ENCODE assay signal across 11 cellular contexts in genomic region chr15:45715528-45715927, GRCh38.
A peak's percentile ranks its signal among the peaks of the same experiment; 100 is the strongest.
DNase-seq lines count a peak whose midpoint lies in the region; ATAC-seq and TF ChIP-seq lines count a peak whose summit lies in the region.
"Had no signal": no experiment of that assay in that cellular context is flagged by ENCODE, and none has a peak within 500 bp of the region (broad histone marks: within the 10 kb centered on the region; RNA-seq: fewer than 3 reads in every experiment).

No MANE protein-coding gene starts in this region.

- no peaks in the 10 kb centered on the region for H3K36me3 ChIP-seq in GM23338 (ENCODE audit: insufficient read depth)
- H3K36me3 ChIP-seq in PC-3 (ENCODE audit: low read depth, low read length): no peaks in the 10 kb centered on the region
- H3K36me3 ChIP-seq: neutrophil had no signal

- DNase-seq in AG09319 (ENCODE audit: extremely low read depth, low read depth): no peak
- DNase-seq in GM23338 (ENCODE audit: low spot score): peak; percentile 33
- peak; percentile 30 for DNase-seq in PC-3
- DNase-seq in foreskin keratinocyte: peak in 1 of 2 donors; percentile 28
- no peak for DNase-seq in DMS114 treated with DMSO at 0.1 percent for 48 hours (lab: John Stamatoyannopoulos, UW; ENCODE audit: unreplicated experiment)
- DNase-seq in activated naive CD4-positive, alpha-beta T cell treated with anti-CD3 and anti-CD28 coated beads, Interleukin-2, amount 50 U/mL, for 16 hours: no peak
- no peak for DNase-seq in activated naive CD4-positive, alpha-beta T cell treated with anti-CD3 and anti-CD28 coated beads, Interleukin-2, amount 10 ng/mL, durations not matched to agents 7 days and 5 days
- DNase-seq: T-helper 9 cell had no signal

- H4K20me1 ChIP-seq in GM23338 (replicated peaks; ENCODE audit: insufficient read depth): no peaks in the 10 kb centered on the region
- H4K20me1 ChIP-seq in PC-3 (ENCODE audit: low read length): no peaks in the 10 kb centered on the region

- no peaks in the 10 kb centered on the region for H3K27me3 ChIP-seq in GM23338 (ENCODE audit: insufficient read depth)
- H3K27me3 ChIP-seq in PC-3 (ENCODE audit: low read length): no peaks in the 10 kb centered on the region
- peaks cover 4% of the 10 kb centered on the region for H3K27me3 ChIP-seq in foreskin keratinocyte

- POLR2A ChIA-PET in PC-3 (lab: Charles Lee; ENCODE audit: unreplicated experiment): no interaction called here

- intact Hi-C loops in PC-3 (cut with micrococcal nuclease): loop anchor here (1.0 to 10.0 kb wide), 3 partner anchors 75 to 1469 kb away; no protein-coding TSS in a partner anchor

- no peak overlapping the region for H3K4me2 ChIP-seq in GM23338
- no peak overlapping the region for H3K4me2 ChIP-seq in PC-3 (ENCODE audit: low read length)

- H3K27ac ChIP-seq in GM23338 (ENCODE audit: low read depth) (no peak overlapping the region), PC-3 (ENCODE audit: low read length) (no peak overlapping the region), foreskin keratinocyte (no peak overlapping the region)
- H3K27ac ChIP-seq: neutrophil had no signal

- H3K27me3 Mint-ChIP-seq in GM23338 (ENCODE audit: insufficient read depth, low read depth, poor library complexity): peaks cover 4% of the 10 kb centered on the region
- peaks cover 8% of the 10 kb centered on the region for H3K27me3 Mint-ChIP-seq in activated naive CD4-positive, alpha-beta T cell treated with anti-CD3 and anti-CD28 coated beads, Interleukin-2, amount 10 ng/mL, durations not matched to agents 7 days and 5 days

- H2AFZ ChIP-seq in GM23338 (no peak overlapping the region), PC-3 (ENCODE audit: low read length) (no peak overlapping the region)

- CTCF ChIA-PET in PC-3 (lab: Charles Lee): interaction anchor here (0.6 to 1.7 kb wide), 6 partner anchors 75 to 578 kb away, joined by 3 to 8 read pairs (median 4); no protein-coding TSS in a partner anchor
- CTCF ChIA-PET in activated naive CD4-positive, alpha-beta T cell treated with anti-CD3 and anti-CD28 coated beads, Interleukin-2, amount 10 ng/mL, durations not matched to agents 7 days and 5 days (lab: Charles Lee): interaction anchor here (0.9 to 2.9 kb wide), 8 partner anchors 10 to 80 kb away, joined by 3 to 18 read pairs (median 4); no protein-coding TSS in a partner anchor

- no peaks in the 10 kb centered on the region for H3K9me3 ChIP-seq in PC-3 (ENCODE audit: low read length)
- H3K9me3 ChIP-seq: neutrophil had no signal

- no peaks in the 10 kb centered on the region for H3K4me1 ChIP-seq in GM23338 (ENCODE audit: insufficient read depth)
- peaks cover 7% of the 10 kb centered on the region for H3K4me1 ChIP-seq in PC-3 (ENCODE audit: insufficient read depth, low read length)
- H3K4me1 ChIP-seq in foreskin keratinocyte: no peaks in the 10 kb centered on the region

- H3K27ac Mint-ChIP-seq in GM23338: no peak overlapping the region
- H3K27ac Mint-ChIP-seq in activated naive CD4-positive, alpha-beta T cell treated with anti-CD3 and anti-CD28 coated beads, Interleukin-2, amount 10 ng/mL, durations not matched to agents 7 days and 5 days: no peak overlapping the region
- H3K27ac Mint-ChIP-seq: stimulated activated naive CD8-positive, alpha-beta T cell treated with anti-CD3 and anti-CD28 coated beads, Interleukin-15, Interleukin-2, amounts not matched to agents 100 ng/mL and 50 ng/mL, for 24 hours had no signal

- TF ChIP-seq CTCF in AG09319 (IDR thresholded peaks at IDR 0.05; ENCODE audit: low read depth, low read length) (peak; percentile 37), GM23338 (conservative IDR thresholded peaks at IDR 0.05; ENCODE audit: low read depth in 2 of 2) (peak; percentile 43 to 55; a peak in 3 of 4 replicates), PC-3 (conservative IDR thresholded peaks at IDR 0.05; ENCODE audit: low read depth, low read length) (peak; percentile 36), foreskin keratinocyte (conservative IDR thresholded peaks at IDR 0.05) (peak; percentile 57)

- H3F3A ChIP-seq in GM23338 (replicated peaks; ENCODE audit: low read depth): no peaks in the 10 kb centered on the region
- H3F3A ChIP-seq in PC-3 (ENCODE audit: low read length, unreplicated experiment): no peaks in the 10 kb centered on the region

- H3K9me2 ChIP-seq in GM23338 (ENCODE audit: insufficient read depth) (peaks cover 5% of the 10 kb centered on the region; the same call in 1 of the 2 replicates), PC-3 (replicated peaks; ENCODE audit: low read length) (no peaks in the 10 kb centered on the region)

- H3K9me3 Mint-ChIP-seq in GM23338: peaks cover 69% of the 10 kb centered on the region
- H3K9me3 Mint-ChIP-seq in activated naive CD4-positive, alpha-beta T cell treated with anti-CD3 and anti-CD28 coated beads, Interleukin-2, amount 10 ng/mL, durations not matched to agents 7 days and 5 days: no peaks in the 10 kb centered on the region
- H3K9me3 Mint-ChIP-seq: stimulated activated naive CD8-positive, alpha-beta T cell treated with anti-CD3 and anti-CD28 coated beads, Interleukin-15, Interleukin-2, amounts not matched to agents 100 ng/mL and 50 ng/mL, for 24 hours had no signal

- BruUV-seq in PC-3 (replicated peaks; lab: Mats Ljungman, UMichigan): no TSS peak

- peak; percentile 29; the same call in 1 of the 3 replicates for ATAC-seq in GM23338
- peak; percentile 55 for ATAC-seq in PC-3
- ATAC-seq in foreskin keratinocyte: peak; percentile 31
- ATAC-seq in GM21825 (IDR thresholded peaks at IDR 0.05; ENCODE audit: unreplicated experiment): no peak

- H3K79me2 ChIP-seq in GM23338 (replicated peaks; ENCODE audit: insufficient read depth) (no peaks in the 10 kb centered on the region), PC-3 (ENCODE audit: low read length) (no peaks in the 10 kb centered on the region)

- peaks cover 2% of the 10 kb centered on the region; the same call in 1 of the 3 replicates for H3K4me1 Mint-ChIP-seq in GM23338
- no peaks in the 10 kb centered on the region for H3K4me1 Mint-ChIP-seq in activated naive CD4-positive, alpha-beta T cell treated with anti-CD3 and anti-CD28 coated beads, Interleukin-2, amount 10 ng/mL, durations not matched to agents 7 days and 5 days

- no peak overlapping the region for H3K4me3 Mint-ChIP-seq in GM23338
- H3K4me3 Mint-ChIP-seq in activated naive CD4-positive, alpha-beta T cell treated with anti-CD3 and anti-CD28 coated beads, Interleukin-2, amount 10 ng/mL, durations not matched to agents 7 days and 5 days: no peak overlapping the region
- H3K4me3 Mint-ChIP-seq: stimulated activated naive CD8-positive, alpha-beta T cell treated with anti-CD3 and anti-CD28 coated beads, Interleukin-15, Interleukin-2, amounts not matched to agents 100 ng/mL and 50 ng/mL, for 24 hours had no signal

- H3K9ac ChIP-seq in PC-3 (ENCODE audit: low read length): no peak overlapping the region

- no peak overlapping the region for H3K4me3 ChIP-seq in GM23338
- H3K4me3 ChIP-seq in PC-3 (ENCODE audit: low read length): no peak overlapping the region

- H3K36me3 Mint-ChIP-seq in GM23338 (ENCODE audit: low read depth): peaks cover 4% of the 10 kb centered on the region; the same call in 1 of the 3 replicates
- H3K36me3 Mint-ChIP-seq in activated naive CD4-positive, alpha-beta T cell treated with anti-CD3 and anti-CD28 coated beads, Interleukin-2, amount 10 ng/mL, durations not matched to agents 7 days and 5 days: no peaks in the 10 kb centered on the region

Comparison
In these comparisons a context has a peak if more than half of its experiments do, and no peak if none do; other contexts are left out.
1. DNase-seq: peak in GM23338 (single experiment) and PC-3 (single experiment); none in AG09319 (single experiment), DMS114 treated with DMSO at 0.1 percent for 48 hours (single experiment), activated naive CD4-positive, alpha-beta T cell treated with anti-CD3 and anti-CD28 coated beads, Interleukin-2, amount 50 U/mL, for 16 hours (single experiment) and activated naive CD4-positive, alpha-beta T cell treated with anti-CD3 and anti-CD28 coated beads, Interleukin-2, amount 10 ng/mL, durations not matched to agents 7 days and 5 days (single experiment).
2. Peak in every context shown above with its lines, with median percentiles within 50 percentile points of each other: CTCF ChIP-seq.